Comparison of ENCODE assay signal across 8 cellular contexts in genomic region chr1:2132222-2133038, GRCh38.
DNase-seq lines count a peak whose midpoint lies in the region; ATAC-seq and TF ChIP-seq lines count a peak whose summit lies in the region.

No MANE protein-coding gene starts in this region.

- peak; percentile 48 for TF ChIP-seq CTCF in lower lobe of right lung (IDR thresholded peaks at IDR 0.05)
- peak; percentile 34 to 46 (median 41) for TF ChIP-seq CTCF in testis (IDR thresholded peaks at IDR 0.05)
- TF ChIP-seq CTCF in Calu3 (IDR thresholded peaks at IDR 0.05; ENCODE audit: unreplicated experiment) = no peak

- H3K27me3 Mint-ChIP-seq in activated CD8-positive, alpha-beta memory T cell treated with anti-CD3 and anti-CD28 coated beads, Interleukin-2, amount 10 ng/mL, durations not matched to agents 7 days and 5 days = no peaks in the 10 kb centered on the region
- H3K27me3 Mint-ChIP-seq in Calu3 (ENCODE audit: unreplicated experiment) = no peaks in the 10 kb centered on the region

- H3K4me1 ChIP-seq in lower lobe of right lung (peaks cover 49% of the 10 kb centered on the region), testis (peaks cover 30% of the 10 kb centered on the region)

- H3K9me3 Mint-ChIP-seq in activated CD8-positive, alpha-beta memory T cell treated with anti-CD3 and anti-CD28 coated beads, Interleukin-2, amount 10 ng/mL, durations not matched to agents 7 days and 5 days (ENCODE audit: low read depth) = no peaks in the 10 kb centered on the region
- H3K9me3 Mint-ChIP-seq in Calu3 (ENCODE audit: low read depth, unreplicated experiment) = no peaks in the 10 kb centered on the region

- H3K4me1 Mint-ChIP-seq in activated CD8-positive, alpha-beta memory T cell treated with anti-CD3 and anti-CD28 coated beads, Interleukin-2, amount 10 ng/mL, durations not matched to agents 7 days and 5 days = peaks cover 15% of the 10 kb centered on the region
- peaks cover 8% of the 10 kb centered on the region for H3K4me1 Mint-ChIP-seq in Calu3 (ENCODE audit: low read depth, unreplicated experiment)

- BruUV-seq in Calu3 (replicated peaks; lab: Mats Ljungman, UMichigan) = no TSS peak

- ATAC-seq in activated CD8-positive, alpha-beta memory T cell treated with anti-CD3 and anti-CD28 coated beads, Interleukin-2, amount 10 ng/mL, durations not matched to agents 7 days and 5 days = no peak
- no peak for ATAC-seq in lower lobe of right lung
- no peak for ATAC-seq in HG02763 (IDR thresholded peaks at IDR 0.05; ENCODE audit: unreplicated experiment)

- intact Hi-C loops in lower lobe of right lung (cut with DNase I) = no loop called here
- intact Hi-C loops in testis (cut with DNase I; ENCODE audit: low total_unique reads) = no loop called here
- intact Hi-C loops in Calu3 (cut with micrococcal nuclease; ENCODE audit: unreplicated experiment) = no loop called here

- WGBS in testis, 2 donors = 10 to 11% methylated on average over 21 to 40 of the region's 40 CpGs

- peak overlapping the region; percentile 90 for H3K27ac ChIP-seq in lower lobe of right lung
- H3K27ac ChIP-seq in testis = peak overlapping the region; percentile 92 to 96

- H3K36me3 Mint-ChIP-seq in activated CD8-positive, alpha-beta memory T cell treated with anti-CD3 and anti-CD28 coated beads, Interleukin-2, amount 10 ng/mL, durations not matched to agents 7 days and 5 days = no peaks in the 10 kb centered on the region
- H3K36me3 Mint-ChIP-seq in Calu3 (ENCODE audit: insufficient read depth, unreplicated experiment) = peaks cover 9% of the 10 kb centered on the region

- H3K4me3 Mint-ChIP-seq in activated CD8-positive, alpha-beta memory T cell treated with anti-CD3 and anti-CD28 coated beads, Interleukin-2, amount 10 ng/mL, durations not matched to agents 7 days and 5 days = peak overlapping the region; percentile 73
- H3K4me3 Mint-ChIP-seq in Calu3 (ENCODE audit: low read depth, unreplicated experiment) = no peak overlapping the region

- CTCF ChIA-PET in activated CD8-positive, alpha-beta memory T cell treated with anti-CD3 and anti-CD28 coated beads, Interleukin-2, amount 10 ng/mL, durations not matched to agents 7 days and 5 days (lab: Charles Lee) = interaction anchor here (1.3 to 2.3 kb wide), 3 partner anchors 19 to 88 kb away, joined by 3 to 17 read pairs (median 8); no protein-coding TSS in a partner anchor
- CTCF ChIA-PET in Calu3 (lab: Charles Lee) = no interaction called here

- peaks cover 6% of the 10 kb centered on the region for H3K36me3 ChIP-seq in lower lobe of right lung
- no peaks in the 10 kb centered on the region for H3K36me3 ChIP-seq in testis (ENCODE audit: low read depth, missing control alignments)

- DNase-seq in activated CD8-positive, alpha-beta memory T cell treated with anti-CD3 and anti-CD28 coated beads, Interleukin-2, amount 10 ng/mL, durations not matched to agents 7 days and 5 days = no peak
- no peak for DNase-seq in activated CD8-positive, alpha-beta memory T cell treated with anti-CD3 and anti-CD28 coated beads, Interleukin-2, amount 50 U/mL, for 48 hours
- DNase-seq in SHP77 (lab: John Stamatoyannopoulos, UW) = peak; percentile 12 to 33
- DNase-seq in dedifferentiated amniotic fluid mesenchymal stem cell (ENCODE audit: extremely low spot score) = peak; percentile 68
- DNase-seq in lower lobe of right lung = peak; percentile 46
- peak; percentile 52 for DNase-seq in testis
- DNase-seq in Calu3 = no peak

- TF ChIP-seq POLR2A in testis (IDR thresholded peaks at IDR 0.05) = no peak

- H3K27ac Mint-ChIP-seq in activated CD8-positive, alpha-beta memory T cell treated with anti-CD3 and anti-CD28 coated beads, Interleukin-2, amount 10 ng/mL, durations not matched to agents 7 days and 5 days = peak overlapping the region; percentile 75
- H3K27ac Mint-ChIP-seq in Calu3 (ENCODE audit: unreplicated experiment) = no peak overlapping the region

- H3K9me3 ChIP-seq in lower lobe of right lung = no peaks in the 10 kb centered on the region
- H3K9me3 ChIP-seq in testis = no peaks in the 10 kb centered on the region

- H3K27me3 ChIP-seq in lower lobe of right lung (ENCODE audit: low read depth) (no peaks in the 10 kb centered on the region), testis (no peaks in the 10 kb centered on the region)

- H3K4me3 ChIP-seq in lower lobe of right lung (peak overlapping the region; percentile 49), testis (peak overlapping the region; percentile 46 to 52)

Comparison
In these comparisons a context has a peak if more than half of its experiments do, and no peak if none do; other contexts are left out.
1. DNase-seq: peak in SHP77 (2 of 2), dedifferentiated amniotic fluid mesenchymal stem cell (single experiment), lower lobe of right lung (single experiment) and testis (single experiment); none in activated CD8-positive, alpha-beta memory T cell treated with anti-CD3 and anti-CD28 coated beads, Interleukin-2, amount 10 ng/mL, durations not matched to agents 7 days and 5 days (single experiment), activated CD8-positive, alpha-beta memory T cell treated with anti-CD3 and anti-CD28 coated beads, Interleukin-2, amount 50 U/mL, for 48 hours (single experiment) and Calu3 (single experiment).